Comparison of ENCODE assay signal across 17 cellular contexts in genomic region chr2:119808516-119809147, GRCh38. TPM values are rescaled to one million over a fixed set of nuclear protein-coding genes. Genes with fewer than 3 reads are reported as not detected.
DNase-seq lines count a peak whose midpoint lies in the region; ATAC-seq, FAIRE-seq and TF ChIP-seq lines count a peak whose summit lies in the region.
"Had no signal": no experiment of that assay in that cellular context is flagged by ENCODE, and none has a peak within 500 bp of the region (broad histone marks: within the 10 kb centered on the region; RNA-seq: fewer than 3 reads in every experiment).

No MANE protein-coding gene starts in this region.

- H3K27ac ChIP-seq in mesendoderm (ENCODE audit: low read depth, low read length) (no peak overlapping the region), tibial nerve (no peak overlapping the region)

- peaks cover 2% of the 10 kb centered on the region for H3K79me1 ChIP-seq in mesendoderm (ENCODE audit: low read length)

- H3K9me3 Mint-ChIP-seq in natural killer cell: peaks cover 3 to 4% of the 10 kb centered on the region in 2 donors

- no peak overlapping the region for H4K8ac ChIP-seq in mesendoderm (ENCODE audit: low read depth, low read length)

- no peak overlapping the region for H3K18ac ChIP-seq in mesendoderm (ENCODE audit: low read length)

- no peak overlapping the region for H3K4me2 ChIP-seq in mesendoderm (ENCODE audit: low read length)

- intact Hi-C loops in natural killer cell (cut with micrococcal nuclease): no loop called here

- peaks cover 8% of the 10 kb centered on the region for H3K36me3 Mint-ChIP-seq in natural killer cell

- no peaks in the 10 kb centered on the region for H3K4me1 ChIP-seq in mesendoderm (ENCODE audit: control insufficient read depth, low read depth, low read length)
- peaks cover 0 to 15% (median 0%) of the 10 kb centered on the region in 4 donors for H3K4me1 ChIP-seq in tibial nerve

- no peak for FAIRE-seq in bronchial epithelial cell (lab: Jason Lieb, UNC)

- H3K9me3 ChIP-seq in tibial nerve: no peaks in the 10 kb centered on the region
- H3K9me3 ChIP-seq: thyroid gland had no signal

- TF ChIP-seq EP300 in tibial nerve (IDR thresholded peaks at IDR 0.05): no peak

- peaks cover 6% of the 10 kb centered on the region for H3K79me2 ChIP-seq in mesendoderm (ENCODE audit: control insufficient read depth, insufficient read depth, low read length)

- H2BK120ac ChIP-seq in mesendoderm (ENCODE audit: low read depth, low read length): no peak overlapping the region

- no CpG with 5 or more reads among the region's 3 CpGs for WGBS in mesendoderm (ENCODE audit: extremely low coverage, insufficient coverage, low lambda C conversion rate)
- WGBS in tibial nerve, 2 donors: 49 to 51% methylated on average over 3 of the region's 3 CpGs

- H3K4me3 ChIP-seq in bronchial epithelial cell (ENCODE audit: low read depth, low read length) (no peak overlapping the region), mesendoderm (ENCODE audit: low read length) (no peak overlapping the region), tibial nerve (no peak overlapping the region)
- H3K4me3 ChIP-seq: thyroid gland had no signal

- H3K27ac Mint-ChIP-seq in natural killer cell: no peak overlapping the region
- H3K27ac Mint-ChIP-seq: activated CD4-positive, alpha-beta T cell treated with anti-CD3 and anti-CD28 coated beads, Interleukin-2, amount 10 ng/mL, durations not matched to agents 24 days and 14 days; dendritic cell treated with granulocyte-macrophage colony-stimulating factor and Interleukin-4, amounts not matched to agents 40 ng/mL and 50 ng/mL, for 4 days had no signal

- no peak overlapping the region for H2BK5ac ChIP-seq in mesendoderm (ENCODE audit: low read length)

- no peak overlapping the region for H2BK15ac ChIP-seq in mesendoderm (replicated peaks; ENCODE audit: low read depth)

- H3K23ac ChIP-seq in mesendoderm (ENCODE audit: low read length): no peak overlapping the region

- no peak for TF ChIP-seq CTCF in bronchial epithelial cell (IDR thresholded peaks at IDR 0.05; ENCODE audit: insufficient read depth, low read length, severe bottlenecking)
- TF ChIP-seq CTCF in natural killer cell (IDR thresholded peaks at IDR 0.05): no peak
- TF ChIP-seq CTCF in tibial nerve (IDR thresholded peaks at IDR 0.05): no peak

- H3K27me3 ChIP-seq in bronchial epithelial cell (ENCODE audit: control insufficient read depth, insufficient read depth, low read length) (no peaks in the 10 kb centered on the region), mesendoderm (ENCODE audit: insufficient read depth, low read length, poor library complexity) (no peaks in the 10 kb centered on the region), tibial nerve (no peaks in the 10 kb centered on the region)
- H3K27me3 ChIP-seq: thyroid gland had no signal

- H4K5ac ChIP-seq in mesendoderm (ENCODE audit: low read length): no peak overlapping the region

- no peak overlapping the region for H3K9ac ChIP-seq in mesendoderm (ENCODE audit: low read length)

- H3K36me3 ChIP-seq in bronchial epithelial cell (ENCODE audit: control insufficient read depth, insufficient read depth, low read length): no peaks in the 10 kb centered on the region
- no peaks in the 10 kb centered on the region for H3K36me3 ChIP-seq in mesendoderm (ENCODE audit: control insufficient read depth, insufficient read depth, low read length)
- peaks cover 0 to 6% (median 0%) of the 10 kb centered on the region in 3 donors for H3K36me3 ChIP-seq in tibial nerve
- H3K36me3 ChIP-seq: thyroid gland had no signal

- peak; percentile 4 for DNase-seq in AG08395 (ENCODE audit: low spot score)
- DNase-seq in M059J (ENCODE audit: low read depth): peak; percentile 26
- peak; percentile 38 for DNase-seq in bronchial epithelial cell (ENCODE audit: low read depth)
- peak; percentile 45 for DNase-seq in mesendoderm
- DNase-seq in NCI-H524 (lab: John Stamatoyannopoulos, UW): no peak
- no peak for DNase-seq in natural killer cell
- DNase-seq in tibial nerve (ENCODE audit: low spot score in 2 of 2): no peak
- DNase-seq: activated CD4-positive, alpha-beta T cell treated with anti-CD3 and anti-CD28 coated beads, Interleukin-2, amount 10 ng/mL, durations not matched to agents 24 days and 14 days; NCI-H2107; right cardiac atrium; SIG-M5; stimulated activated CD4-positive, alpha-beta T cell treated with anti-CD3 and anti-CD28 coated beads, Interleukin-2, amount 100 ng/mL, for 48 hours; T-helper 9 cell; thyroid gland had no signal

- ATAC-seq in natural killer cell: no peak
- no peak for ATAC-seq in HG03175 (IDR thresholded peaks at IDR 0.05; ENCODE audit: unreplicated experiment)
- ATAC-seq: right cardiac atrium had no signal

- no peaks in the 10 kb centered on the region for H3K27me3 Mint-ChIP-seq in natural killer cell (ENCODE audit: low read depth in 2 of 2)
- H3K27me3 Mint-ChIP-seq: activated CD4-positive, alpha-beta T cell treated with anti-CD3 and anti-CD28 coated beads, Interleukin-2, amount 10 ng/mL, durations not matched to agents 24 days and 14 days; dendritic cell treated with granulocyte-macrophage colony-stimulating factor and Interleukin-4, amounts not matched to agents 40 ng/mL and 50 ng/mL, for 4 days had no signal

- H3K4me3 Mint-ChIP-seq in natural killer cell: no peak overlapping the region
- H3K4me3 Mint-ChIP-seq: activated CD4-positive, alpha-beta T cell treated with anti-CD3 and anti-CD28 coated beads, Interleukin-2, amount 10 ng/mL, durations not matched to agents 24 days and 14 days; dendritic cell treated with granulocyte-macrophage colony-stimulating factor and Interleukin-4, amounts not matched to agents 40 ng/mL and 50 ng/mL, for 4 days; neural crest cell had no signal

- H2AK5ac ChIP-seq in mesendoderm (ENCODE audit: low read length): no peak overlapping the region

- H3K4me1 Mint-ChIP-seq in natural killer cell: peaks cover 33 to 49% of the 10 kb centered on the region in 2 donors
- H3K4me1 Mint-ChIP-seq: activated CD4-positive, alpha-beta T cell treated with anti-CD3 and anti-CD28 coated beads, Interleukin-2, amount 10 ng/mL, durations not matched to agents 24 days and 14 days had no signal

- no peak overlapping the region for H3K4ac ChIP-seq in mesendoderm (ENCODE audit: low read depth, low read length)

- no peak overlapping the region for H3K56ac ChIP-seq in mesendoderm (ENCODE audit: low read length)

- no peak for TF ChIP-seq POLR2A in tibial nerve (IDR thresholded peaks at IDR 0.05)

RNA-seq across cellular contexts. Expression of gene PTPN4, which starts 48.9 kb away (rescaled TPM):
- total RNA-seq in M059J (2014; rRNA removed; shearing (Covaris generic)): 10.1 and 12.9 TPM in 2 replicates
- total RNA-seq in bronchial epithelial cell: 20.5 and 34.2 TPM in 2 replicates
- 11.0 TPM for polyA plus RNA-seq in mesendoderm (2013, experiment 1 of 2)
- polyA plus RNA-seq in mesendoderm (2013, experiment 2 of 2): 11.4 TPM
- 100 to 1,000 TPM; 265 to 347 (median 283) TPM for total RNA-seq in natural killer cell
- total RNA-seq in tibial nerve: 10 to 100 TPM; 15.0 to 45.2 (median 21.1) TPM

Comparison
In these comparisons a context has a peak if more than half of its experiments do, and no peak if none do; other contexts are left out.
1. DNase-seq: peak in AG08395 (single experiment), M059J (single experiment), bronchial epithelial cell (single experiment) and mesendoderm (single experiment); none in NCI-H524 (0 of 2), natural killer cell (single experiment) and tibial nerve (0 of 2).